Comparison of ENCODE assay signal across 24 cellular contexts in genomic region chr17:50109207-50109606, GRCh38. TPM values are rescaled to one million over a fixed set of nuclear protein-coding genes. Genes with fewer than 3 reads are reported as not detected.
"Had no signal": no experiment of that assay in that cellular context is flagged by ENCODE, and none has a peak within 500 bp of the region (broad histone marks: within the 10 kb centered on the region; RNA-seq: fewer than 3 reads in every experiment).

No MANE protein-coding gene starts in this region.

- H3K27me3 Mint-ChIP-seq: activated naive CD8-positive, alpha-beta T cell treated with anti-CD3 and anti-CD28 coated beads for 36 hours; progenitor cell of endocrine pancreas; stimulated activated naive CD8-positive, alpha-beta T cell treated with anti-CD3 and anti-CD28 coated beads, Interleukin-15, Interleukin-2, amounts not matched to agents 100 ng/mL and 50 ng/mL, for 24 hours; T-helper 17 cell had no signal

- H3K4me3 ChIP-seq: lower lobe of right lung, tibial nerve had no signal

- H3K4me1 Mint-ChIP-seq: activated naive CD8-positive, alpha-beta T cell treated with anti-CD3 and anti-CD28 coated beads for 36 hours had no signal

- ATAC-seq: activated T-cell treated with anti-CD3 and anti-CD28 coated beads, Interleukin-2, amount 50 U/mL, for 4 hours; foreskin keratinocyte; left colon; lower lobe of right lung; T-helper 17 cell had no signal

- DNase-seq: activated CD4-positive, alpha-beta T cell treated with anti-CD3 and anti-CD28 coated beads for 4 hours; activated CD4-positive, alpha-beta T cell treated with anti-CD3 and anti-CD28 coated beads, Interleukin-2, amount 50 U/mL, for 48 hours; activated CD4-positive, CD25-positive, alpha-beta regulatory T cell; activated CD8-positive, alpha-beta memory T cell treated with anti-CD3 and anti-CD28 coated beads, Interleukin-2, amount 50 U/mL, for 48 hours; activated naive CD4-positive, alpha-beta T cell treated with Interleukin-2 at 50 U/mL for 16 hours; activated naive CD8-positive, alpha-beta T cell treated with anti-CD3 and anti-CD28 coated beads for 36 hours; activated T-cell treated with anti-CD3 and anti-CD28 coated beads, Interleukin-2, amount 50 U/mL, for 4 hours; amniotic stem cell; dermis blood vessel endothelial cell; effector CD8-positive, alpha-beta T cell; foreskin keratinocyte; hippocampal formation; left colon; lower lobe of right lung; naive B cell; stimulated activated CD4-positive, alpha-beta T cell treated with anti-CD3 and anti-CD28 coated beads, Interleukin-4, amount 100 ng/mL, for 24 hours; SW 1271; T-helper 17 cell had no signal

- H3K9me3 Mint-ChIP-seq: activated naive CD8-positive, alpha-beta T cell treated with anti-CD3 and anti-CD28 coated beads for 36 hours; activated T-cell treated with anti-CD3 and anti-CD28 coated beads, Interleukin-2, amount 50 U/mL, for 4 hours; naive B cell; neural crest cell; stimulated activated naive CD8-positive, alpha-beta T cell treated with anti-CD3 and anti-CD28 coated beads, Interleukin-15, Interleukin-2, amounts not matched to agents 100 ng/mL and 50 ng/mL, for 24 hours had no signal

- H3K27me3 ChIP-seq: foreskin keratinocyte, tibial nerve had no signal

- H3K27ac ChIP-seq: foreskin keratinocyte, lower lobe of right lung had no signal

- H3K4me3 Mint-ChIP-seq: activated naive CD8-positive, alpha-beta T cell treated with anti-CD3 and anti-CD28 coated beads for 36 hours; activated T-cell treated with anti-CD3 and anti-CD28 coated beads, Interleukin-2, amount 50 U/mL, for 4 hours; naive B cell; neural crest cell; stimulated activated naive CD8-positive, alpha-beta T cell treated with anti-CD3 and anti-CD28 coated beads, Interleukin-15, Interleukin-2, amounts not matched to agents 100 ng/mL and 50 ng/mL, for 24 hours; T-helper 17 cell had no signal

- H3K9me3 ChIP-seq: lower lobe of right lung, tibial nerve had no signal

- H3K27ac Mint-ChIP-seq: progenitor cell of endocrine pancreas; stimulated activated naive CD8-positive, alpha-beta T cell treated with anti-CD3 and anti-CD28 coated beads, Interleukin-15, Interleukin-2, amounts not matched to agents 100 ng/mL and 50 ng/mL, for 24 hours; T-helper 17 cell had no signal

- H3K36me3 Mint-ChIP-seq: activated naive CD8-positive, alpha-beta T cell treated with anti-CD3 and anti-CD28 coated beads for 36 hours had no signal

RNA-seq across cellular contexts. Expression of gene SGCA, which starts 56.6 kb away (rescaled TPM):
- total RNA-seq: activated CD8-positive, alpha-beta memory T cell treated with anti-CD3 and anti-CD28 coated beads for 36 hours; activated T-cell treated with anti-CD3 and anti-CD28 coated beads, Interleukin-2, amount 50 U/mL, for 4 hours; bronchial epithelial cell; dermis blood vessel endothelial cell; foreskin keratinocyte; neural crest cell; progenitor cell of endocrine pancreas; T-helper 17 cell had no signal
- polyA plus RNA-seq: foreskin keratinocyte had no signal
